Comparison of ENCODE assay signal across 1 cellular context in genomic region chr6:159966339-159966738, GRCh38.
TF ChIP-seq lines count a peak whose summit lies in the region.

No MANE protein-coding gene starts in this region.

TF ChIP-seq in K562, 482 proteins besides CTCF, POLR2A, EP300 and RAD21 (continued from another document):
- TF ChIP-seq USF1 (CRISPR knock-in tag; IDR thresholded peaks at IDR 0.05) (no peak), ZNF76 (CRISPR knock-in tag; IDR thresholded peaks at IDR 0.05; ENCODE audit: borderline replicate concordance) (no peak), FOXA1 (IDR thresholded peaks at IDR 0.05; ENCODE audit: borderline replicate concordance) (no peak), HES1 (IDR thresholded peaks at IDR 0.05; ENCODE audit: low read depth) (no peak), RNF219 (CRISPR knock-in tag; IDR thresholded peaks at IDR 0.05) (no peak), BDP1 (IDR thresholded peaks at IDR 0.05; ENCODE audit: insufficient read depth, insufficient read length) (no peak), ARNT (IDR thresholded peaks at IDR 0.05) (0 out of 4 replicates have a peak, but pooled peaks of 1 of the 2 experiments have one; percentile 52), CTBP1 (IDR thresholded peaks at IDR 0.05; ENCODE audit: borderline replicate concordance) (peak; percentile 34; the same call in 1 of the 2 replicates), XRCC3 (IDR thresholded peaks at IDR 0.05) (no peak), GATAD2A (IDR thresholded peaks at IDR 0.05) (no peak), SMC3 (conservative IDR thresholded peaks at IDR 0.05; ENCODE audit: insufficient read depth, low read depth, low read length) (no peak), ZNF280A (IDR thresholded peaks at IDR 0.05; ENCODE audit: low read depth, partially characterized antibody) (no peak), ZNF444 (CRISPR knock-in tag; IDR thresholded peaks at IDR 0.05) (no peak), MEF2A (IDR thresholded peaks at IDR 0.05; ENCODE audit: control insufficient read depth, low read depth, low read length) (no peak), ID3 (CRISPR knock-in tag; IDR thresholded peaks at IDR 0.05) (no peak), ID3 (tag; IDR thresholded peaks at IDR 0.05) (no peak), ELF2 (CRISPR knock-in tag; IDR thresholded peaks at IDR 0.05) (no peak), E2F6 (IDR thresholded peaks at IDR 0.05; ENCODE audit: borderline replicate concordance in 1 of 2, extremely low read depth in 1 of 2, insufficient read depth in 1 of 2, insufficient read length in 1 of 2, low read depth in 1 of 2, low read length in 1 of 2, poor library complexity in 1 of 2, severe bottlenecking in 1 of 2) (no peak), AFF1 (IDR thresholded peaks at IDR 0.05; ENCODE audit: low read depth in 1 of 2, partially characterized antibody in 2 of 2) (peak in 1 of 2 experiments; percentile 70), KLF6 (CRISPR knock-in tag; IDR thresholded peaks at IDR 0.05; ENCODE audit: borderline replicate concordance) (no peak), ADNP (tag; IDR thresholded peaks at IDR 0.05) (no peak)
